Comparison of ENCODE assay signal across 15 cellular contexts in the genomic region with DNA sequence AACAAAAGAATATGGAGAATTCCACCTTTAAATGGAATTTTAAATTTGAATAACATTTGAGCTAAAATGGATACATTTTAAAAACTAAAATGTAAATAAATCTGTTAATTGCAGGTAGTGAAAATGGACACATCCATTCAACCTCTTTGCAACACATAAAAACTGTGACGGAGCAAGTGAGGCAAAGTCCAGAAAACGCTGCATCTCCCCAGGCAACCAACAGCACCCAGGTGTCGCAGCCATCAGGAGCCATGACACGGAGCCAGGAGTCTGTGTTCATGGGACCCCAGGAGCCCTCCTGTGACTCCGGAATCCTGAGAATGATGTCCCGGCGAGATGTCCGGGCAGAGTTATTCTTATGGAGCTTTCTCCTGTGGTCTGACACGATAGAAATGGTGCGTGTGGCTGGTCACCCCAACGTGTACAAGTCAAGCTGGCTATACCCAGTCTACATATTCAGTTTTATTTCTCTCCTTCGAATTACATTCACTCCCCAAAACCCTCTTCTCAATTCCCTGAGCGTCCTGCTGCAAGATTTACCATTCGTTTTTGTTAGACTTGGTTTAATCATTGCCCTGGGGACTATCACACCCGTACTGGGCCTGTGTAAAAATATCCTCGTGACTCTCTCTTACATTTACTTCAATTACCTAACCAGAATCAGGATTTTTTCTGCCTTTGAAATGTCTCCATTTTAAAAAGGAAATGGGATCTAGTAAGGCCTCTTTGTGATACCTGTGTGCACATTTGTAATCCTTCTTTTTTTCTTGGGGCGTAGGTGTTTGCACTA. TPM values are rescaled to one million over a fixed set of nuclear protein-coding genes. Genes with fewer than 3 reads are reported as not detected.
DNase-seq lines count a peak whose midpoint lies in the region; ATAC-seq and TF ChIP-seq lines count a peak whose summit lies in the region.
"Had no signal": no experiment of that assay in that cellular context is flagged by ENCODE, and none has a peak within 500 bp of the region (broad histone marks: within the 10 kb centered on the region; RNA-seq: fewer than 3 reads in every experiment).

No MANE protein-coding gene starts in this region.

- H3K9me3 Mint-ChIP-seq in stimulated activated naive B cell treated with anti-CD40 and anti-IgM and Interleukin-4, amounts not matched to agents 10 μg/mL and 1 μg/mL and 100 μg/mL, for 72 hours, result no peaks in the 10 kb centered on the region
- H3K9me3 Mint-ChIP-seq in stimulated activated memory B cell treated with anti-CD40 and anti-IgM and Interleukin-4, amounts not matched to agents 10 μg/mL and 1 μg/mL and 100 μg/mL, for 72 hours, result no peaks in the 10 kb centered on the region
- H3K9me3 Mint-ChIP-seq: CD4-positive, alpha-beta T cell had no signal

- in situ Hi-C loops in G401 (cut with HindIII; ENCODE audit: low sequenced_read_pairs), result no loop called here

- H3K27ac Mint-ChIP-seq in stimulated activated naive B cell treated with anti-CD40 and anti-IgM and Interleukin-4, amounts not matched to agents 10 μg/mL and 1 μg/mL and 100 μg/mL, for 72 hours, result peak overlapping the region; percentile 20
- no peak overlapping the region for H3K27ac Mint-ChIP-seq in stimulated activated memory B cell treated with anti-CD40 and anti-IgM and Interleukin-4, amounts not matched to agents 10 μg/mL and 1 μg/mL and 100 μg/mL, for 72 hours
- H3K27ac Mint-ChIP-seq: CD4-positive, alpha-beta T cell; GM23338 had no signal

- no peak for TF ChIP-seq CTCF in hepatocyte (IDR thresholded peaks at IDR 0.05; ENCODE audit: poor library complexity)

- H3K4me3 ChIP-seq in hepatocyte (no peak overlapping the region), mucosa of rectum (ENCODE audit: low read length in 2 of 2) (peak overlapping the region in 1 of 2 donors; percentile 13)
- H3K4me3 ChIP-seq: GM23338 had no signal

- no peak for ATAC-seq in stimulated activated naive B cell treated with anti-CD40 and anti-IgM and Interleukin-4, amounts not matched to agents 10 μg/mL and 1 μg/mL and 100 μg/mL, for 72 hours (replicated peaks)
- ATAC-seq in stimulated activated memory B cell treated with anti-CD40 and anti-IgM and Interleukin-4, amounts not matched to agents 10 μg/mL and 1 μg/mL and 100 μg/mL, for 72 hours, result no peak
- ATAC-seq: GM23338 had no signal

- H3K4me2 ChIP-seq in hepatocyte, result no peak overlapping the region
- H3K4me2 ChIP-seq: GM23338 had no signal

- no peak overlapping the region for H3K4me3 Mint-ChIP-seq in stimulated activated naive B cell treated with anti-CD40 and anti-IgM and Interleukin-4, amounts not matched to agents 10 μg/mL and 1 μg/mL and 100 μg/mL, for 72 hours
- H3K4me3 Mint-ChIP-seq in stimulated activated memory B cell treated with anti-CD40 and anti-IgM and Interleukin-4, amounts not matched to agents 10 μg/mL and 1 μg/mL and 100 μg/mL, for 72 hours, result no peak overlapping the region
- H3K4me3 Mint-ChIP-seq: CD4-positive, alpha-beta T cell; GM23338 had no signal

- H3K27ac ChIP-seq in hepatocyte (peak overlapping the region; percentile 52), mucosa of rectum (ENCODE audit: low read depth in 2 of 2, low read length in 2 of 2) (peak overlapping the region; percentile 47 to 48)

- H3K9me3 ChIP-seq in hepatocyte (ENCODE audit: low read depth) (no peaks in the 10 kb centered on the region), mucosa of rectum (ENCODE audit: control insufficient read depth in 2 of 2, low read length in 2 of 2) (no peaks in the 10 kb centered on the region)
- H3K9me3 ChIP-seq: BE2C had no signal

- H3K4me1 ChIP-seq in hepatocyte (ENCODE audit: insufficient read depth) (peaks cover 5% of the 10 kb centered on the region), mucosa of rectum (ENCODE audit: control insufficient read depth in 2 of 2, insufficient read depth in 2 of 2, low read length in 2 of 2) (peaks cover 13 to 24% of the 10 kb centered on the region in 2 donors)
- H3K4me1 ChIP-seq: BE2C had no signal

- H3K36me3 Mint-ChIP-seq in stimulated activated naive B cell treated with anti-CD40 and anti-IgM and Interleukin-4, amounts not matched to agents 10 μg/mL and 1 μg/mL and 100 μg/mL, for 72 hours, result no peaks in the 10 kb centered on the region
- H3K36me3 Mint-ChIP-seq in stimulated activated memory B cell treated with anti-CD40 and anti-IgM and Interleukin-4, amounts not matched to agents 10 μg/mL and 1 μg/mL and 100 μg/mL, for 72 hours, result no peaks in the 10 kb centered on the region

- H3K27me3 ChIP-seq in hepatocyte (no peaks in the 10 kb centered on the region), mucosa of rectum (ENCODE audit: control insufficient read depth in 2 of 2, insufficient read depth in 2 of 2, low read length in 2 of 2) (no peaks in the 10 kb centered on the region)
- H3K27me3 ChIP-seq: BE2C had no signal

- DNase-seq in hepatocyte (ENCODE audit: low spot score) (no peak), kidney tubule cell (ENCODE audit: low spot score) (no peak), G401 (ENCODE audit: low spot score) (no peak)
- DNase-seq in stimulated activated naive B cell treated with anti-CD40 and anti-IgM and Interleukin-4, amounts not matched to agents 10 μg/mL and 1 μg/mL and 100 μg/mL, for 72 hours, result no peak
- DNase-seq: ACHN; BE2C; C1 segment of cervical spinal cord; Caco-2; CD4-positive, alpha-beta T cell; GDM1; HCEC 1CT; IMR-90 had no signal

- H3K4me1 Mint-ChIP-seq in stimulated activated naive B cell treated with anti-CD40 and anti-IgM and Interleukin-4, amounts not matched to agents 10 μg/mL and 1 μg/mL and 100 μg/mL, for 72 hours, result peaks cover 2 to 7% of the 10 kb centered on the region in 2 donors
- no peaks in the 10 kb centered on the region for H3K4me1 Mint-ChIP-seq in stimulated activated memory B cell treated with anti-CD40 and anti-IgM and Interleukin-4, amounts not matched to agents 10 μg/mL and 1 μg/mL and 100 μg/mL, for 72 hours
- H3K4me1 Mint-ChIP-seq: GM23338 had no signal

- H3K9me2 ChIP-seq in hepatocyte (replicated peaks; ENCODE audit: insufficient read depth), result no peaks in the 10 kb centered on the region

- H4K20me1 ChIP-seq in hepatocyte (ENCODE audit: insufficient read depth, poor library complexity, severe bottlenecking), result no peaks in the 10 kb centered on the region

- H3K36me3 ChIP-seq in hepatocyte (replicated peaks; ENCODE audit: insufficient read depth, low read depth) (no peaks in the 10 kb centered on the region), mucosa of rectum (ENCODE audit: control insufficient read depth in 2 of 2, insufficient read depth in 2 of 2, low read length in 2 of 2) (no peaks in the 10 kb centered on the region)
- H3K36me3 ChIP-seq: BE2C had no signal

- no peak overlapping the region for H2AFZ ChIP-seq in hepatocyte
- H2AFZ ChIP-seq: GM23338 had no signal

- 77% methylated on average over 17 of the region's 17 CpGs for WGBS in hepatocyte (ENCODE audit: low lambda C conversion rate, missing lambda C conversion rate)

- no peaks in the 10 kb centered on the region for H3K27me3 Mint-ChIP-seq in stimulated activated naive B cell treated with anti-CD40 and anti-IgM and Interleukin-4, amounts not matched to agents 10 μg/mL and 1 μg/mL and 100 μg/mL, for 72 hours
- no peaks in the 10 kb centered on the region for H3K27me3 Mint-ChIP-seq in stimulated activated memory B cell treated with anti-CD40 and anti-IgM and Interleukin-4, amounts not matched to agents 10 μg/mL and 1 μg/mL and 100 μg/mL, for 72 hours
- H3K27me3 Mint-ChIP-seq: CD4-positive, alpha-beta T cell had no signal

- H3K79me2 ChIP-seq in hepatocyte, result no peaks in the 10 kb centered on the region

- H3K9ac ChIP-seq in mucosa of rectum (ENCODE audit: low read depth in 1 of 2, low read length in 2 of 2), result peak overlapping the region in 1 of 2 donors; percentile 5

RNA-seq across cellular contexts. Expression of a gene that starts 13.1 kb away (rescaled TPM):
- total RNA-seq in hepatocyte, result 1.8 and 2.4 TPM in 2 replicates
- polyA plus RNA-seq in hepatocyte, result 0.13 and 0.30 TPM in 2 replicates
- total RNA-seq in G401 (2014; rRNA removed; shearing (Covaris generic)), result 0.12 TPM in 1 of 2 replicates, not detected in the other
- total RNA-seq: GM23338, IMR-90 had no signal
- polyA plus RNA-seq: GM23338, IMR-90 had no signal

RNA-seq across cellular contexts. Expression of a gene that starts 44.0 kb away (rescaled TPM):
- 0.80 and 1.4 TPM in 2 replicates for total RNA-seq in hepatocyte
- polyA plus RNA-seq in hepatocyte, result 0.08 and 0.51 TPM in 2 replicates
- not detected in 2 replicates for total RNA-seq in G401 (2014; rRNA removed; shearing (Covaris generic))
- total RNA-seq: IMR-90 had no signal
- polyA plus RNA-seq: IMR-90 had no signal
